In the genomic region with DNA sequence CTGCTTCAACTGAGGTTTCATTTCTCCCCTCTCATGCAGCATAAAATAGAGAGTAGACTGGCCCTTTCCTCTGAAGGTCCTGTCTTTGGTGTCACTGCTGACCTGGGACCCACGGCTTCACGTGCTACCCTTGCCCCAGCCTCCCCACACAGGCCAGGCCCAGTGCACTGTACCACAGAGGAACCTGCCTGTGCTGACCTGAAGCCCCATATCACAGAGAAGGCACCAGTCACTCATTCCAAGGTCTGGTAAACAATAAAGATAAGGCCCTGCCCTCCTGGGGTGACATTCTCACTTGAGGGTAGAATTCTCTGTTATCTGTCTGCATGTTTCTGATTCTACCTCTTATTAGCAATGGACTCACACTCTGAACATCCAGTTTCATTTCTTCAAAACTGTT, we compare ENCODE assay signal across 12 cellular contexts. TPM values are rescaled to one million over a fixed set of nuclear protein-coding genes. Genes with fewer than 3 reads are reported as not detected.
DNase-seq lines count a peak whose midpoint lies in the region; ATAC-seq and TF ChIP-seq lines count a peak whose summit lies in the region.
"Had no signal": no experiment of that assay in that cellular context is flagged by ENCODE, and none has a peak within 500 bp of the region (broad histone marks: within the 10 kb centered on the region; RNA-seq: fewer than 3 reads in every experiment).

No MANE protein-coding gene starts in this region.

- peak overlapping the region; percentile 95 for H2AK5ac ChIP-seq in IMR-90 (ENCODE audit: low read depth, low read length)

- no CpG with 5 or more reads among the region's 2 CpGs for WGBS in IMR-90 (ENCODE audit: extremely low coverage in 2 of 2, insufficient read length in 1 of 2), 2 experiments
- 80 to 93% methylated on average over 1 to 2 of the region's 2 CpGs for WGBS in esophagus squamous epithelium, 2 donors
- 93 to 94% methylated on average over 2 of the region's 2 CpGs for WGBS in thyroid gland, 2 donors

- H3K9ac ChIP-seq in IMR-90 (ENCODE audit: low read depth, low read length), result no peak overlapping the region

- H3K4me2 ChIP-seq in IMR-90 (ENCODE audit: low read depth, low read length), result no peak overlapping the region
- H3K4me2 ChIP-seq: PC-9 had no signal

- H3K27ac ChIP-seq in IMR-90 (ENCODE audit: insufficient read depth, low read length) (peak overlapping the region; percentile 20), esophagus squamous epithelium (peak overlapping the region; percentile 63 to 84 (median 81)), muscle layer of duodenum (ENCODE audit: low read length) (peak overlapping the region; percentile 60), thyroid gland (peak overlapping the region in 2 of 3 donors; percentile 73 to 83)

- H3K23ac ChIP-seq in IMR-90 (ENCODE audit: low read depth, low read length), result peak overlapping the region; percentile 78; the same call in 1 of the 2 replicates

- POLR2A ChIA-PET in IMR-90 (lab: Charles Lee; ENCODE audit: unreplicated experiment), result no interaction called here

- H3K4me1 ChIP-seq in IMR-90 (ENCODE audit: control insufficient read depth, insufficient read depth, low read length) (peaks cover 27% of the 10 kb centered on the region), esophagus squamous epithelium (peaks cover 18 to 46% (median 28%) of the 10 kb centered on the region in 3 donors), muscle layer of duodenum (ENCODE audit: control insufficient read depth in 1 of 2, insufficient read depth in 2 of 2, low read length in 2 of 2) (peaks cover 8 to 30% of the 10 kb centered on the region in 2 donors), thyroid gland (peaks cover 45 to 59% of the 10 kb centered on the region in 2 donors)

- intact Hi-C loops in IMR-90 (cut with micrococcal nuclease), result no loop called here
- intact Hi-C loops in esophagus squamous epithelium (cut with DNase I), result no loop called here
- intact Hi-C loops in thyroid gland (cut with DNase I), result no loop called here

- H3K56ac ChIP-seq in IMR-90 (ENCODE audit: extremely low read depth, insufficient read depth, low read length), result no peak overlapping the region

- in situ Hi-C loops in IMR-90 (cut with MboI; ENCODE audit: low sequenced_read_pairs), result no loop called here

- H2BK15ac ChIP-seq in IMR-90 (ENCODE audit: low read depth, low read length), result peak overlapping the region; percentile 9; the same call in 2 of the 3 replicates

- H2BK5ac ChIP-seq in IMR-90 (ENCODE audit: low read depth, low read length, poor library complexity, severe bottlenecking), result peak overlapping the region; percentile 69

- peaks cover 36% of the 10 kb centered on the region for H3K36me3 ChIP-seq in IMR-90 (ENCODE audit: control insufficient read depth, insufficient read depth, low read length)
- H3K36me3 ChIP-seq in esophagus squamous epithelium, result peaks cover 5 to 67% (median 9%) of the 10 kb centered on the region in 3 donors
- peaks cover 11 to 15% of the 10 kb centered on the region in 2 donors for H3K36me3 ChIP-seq in muscle layer of duodenum (ENCODE audit: control insufficient read depth in 1 of 2, insufficient read depth in 2 of 2, low read length in 2 of 2)
- no peaks in the 10 kb centered on the region for H3K36me3 ChIP-seq in thyroid gland

- no TSS peak for BruUV-seq in IMR-90 (replicated peaks; lab: Mats Ljungman, UMichigan)

- H2BK20ac ChIP-seq in IMR-90 (ENCODE audit: low read depth, low read length), result no peak overlapping the region

- no peak for TF ChIP-seq CTCF in IMR-90 (conservative IDR thresholded peaks at IDR 0.05; ENCODE audit: low read depth, low read length)
- no peak for TF ChIP-seq CTCF in esophagus squamous epithelium (IDR thresholded peaks at IDR 0.05)
- no peak for TF ChIP-seq CTCF in thyroid gland (IDR thresholded peaks at IDR 0.05)

- H4K8ac ChIP-seq in IMR-90 (ENCODE audit: low read depth in 2 of 2, low read length in 2 of 2), result peak overlapping the region in 1 of 2 experiments; percentile 25; a peak in 1 of 4 replicates

- H3K14ac ChIP-seq in IMR-90 (replicated peaks; ENCODE audit: low read depth, low read length), result peak overlapping the region; percentile 91; the same call in 1 of the 2 replicates

- peak overlapping the region; percentile 21; the same call in 1 of the 2 replicates for H3K18ac ChIP-seq in IMR-90 (ENCODE audit: low read depth, low read length)

- H2BK120ac ChIP-seq in IMR-90 (ENCODE audit: low read depth, low read length), result peak overlapping the region; percentile 51

- H4K5ac ChIP-seq in IMR-90 (ENCODE audit: low read depth, low read length), result peak overlapping the region; percentile 3

- peaks cover 17% of the 10 kb centered on the region for H4K20me1 ChIP-seq in IMR-90 (ENCODE audit: insufficient read depth, low read length)

- no peak for DNase-seq in IMR-90
- DNase-seq in esophagus squamous epithelium (lab: John Stamatoyannopoulos, UW), result no peak
- DNase-seq in thyroid gland, result no peak
- DNase-seq in NCI-H1105 treated with DMSO at 0.1 percent for 48 hours (lab: John Stamatoyannopoulos, UW), result no peak
- no peak for DNase-seq in stimulated activated CD4-positive, alpha-beta T cell treated with anti-CD3 and anti-CD28 coated beads, Interleukin-2, amount 100 ng/mL, for 48 hours
- DNase-seq in H4 (ENCODE audit: low spot score), result no peak
- DNase-seq: activated CD8-positive, alpha-beta T cell treated with anti-CD3 and anti-CD28 coated beads for 36 hours; DMS79; NCI-H1930; NCI-H526 treated with DMSO at 0.1 percent for 48 hours; PC-9 had no signal

- peaks cover 35 to 94% of the 10 kb centered on the region in 2 experiments for H3K79me1 ChIP-seq in IMR-90 (ENCODE audit: low read depth in 1 of 2, low read length in 2 of 2)

- H3K4me3 ChIP-seq in IMR-90 (ENCODE audit: insufficient read depth, low read depth, low read length), result no peak overlapping the region
- no peak overlapping the region for H3K4me3 ChIP-seq in esophagus squamous epithelium
- no peak overlapping the region for H3K4me3 ChIP-seq in muscle layer of duodenum (ENCODE audit: low read depth in 1 of 2, low read length in 2 of 2)
- no peak overlapping the region for H3K4me3 ChIP-seq in thyroid gland (replicated peaks in 1 of 3)
- H3K4me3 ChIP-seq: PC-9 had no signal

- dilution Hi-C loops in IMR-90 (cut with HindIII; ENCODE audit: low sequenced_read_pairs, unreplicated experiment), result no loop called here

- H3K9me1 ChIP-seq in IMR-90 (ENCODE audit: insufficient read depth, low read length), result peaks cover 48% of the 10 kb centered on the region

- CTCF ChIA-PET in IMR-90 (lab: Yijun Ruan, JAX), result no interaction called here

- H2AK9ac ChIP-seq in IMR-90 (replicated peaks; ENCODE audit: low read depth, low read length, poor library complexity), result no peak overlapping the region

- peak overlapping the region; percentile 52; the same call in 1 of the 2 replicates for H4K91ac ChIP-seq in IMR-90 (ENCODE audit: insufficient read depth, low read depth, low read length)

- H3K9me3 ChIP-seq in IMR-90 (ENCODE audit: control insufficient read depth, insufficient read depth, low read length) (no peaks in the 10 kb centered on the region), esophagus squamous epithelium (no peaks in the 10 kb centered on the region), muscle layer of duodenum (ENCODE audit: control insufficient read depth in 1 of 2, low read length in 2 of 2) (no peaks in the 10 kb centered on the region), thyroid gland (no peaks in the 10 kb centered on the region)

- TF ChIP-seq POLR2A in IMR-90 (IDR thresholded peaks at IDR 0.05; ENCODE audit: low read depth, low read length) (no peak), esophagus squamous epithelium (IDR thresholded peaks at IDR 0.05) (no peak), thyroid gland (IDR thresholded peaks at IDR 0.05) (no peak)

- no peaks in the 10 kb centered on the region for H3K27me3 ChIP-seq in IMR-90 (ENCODE audit: control insufficient read depth, insufficient read depth, low read length)
- no peaks in the 10 kb centered on the region for H3K27me3 ChIP-seq in esophagus squamous epithelium
- H3K27me3 ChIP-seq in muscle layer of duodenum (ENCODE audit: low read depth, low read length), result no peaks in the 10 kb centered on the region
- no peaks in the 10 kb centered on the region for H3K27me3 ChIP-seq in thyroid gland

- no peak for TF ChIP-seq RAD21 in IMR-90 (IDR thresholded peaks at IDR 0.05; ENCODE audit: low read length)

- no peak for ATAC-seq in IMR-90 (ENCODE audit: low read depth)
- ATAC-seq: activated CD8-positive, alpha-beta T cell treated with anti-CD3 and anti-CD28 coated beads for 36 hours had no signal

- peak overlapping the region; percentile 96 for H3K4ac ChIP-seq in IMR-90 (ENCODE audit: low read depth, low read length)

- no peak overlapping the region for H2AFZ ChIP-seq in IMR-90 (replicated peaks; ENCODE audit: low read length, poor library complexity)
- H2AFZ ChIP-seq: PC-9 had no signal

TF ChIP-seq in IMR-90, 13 proteins besides CTCF, POLR2A, EP300 and RAD21 (continues in another document):
- TF ChIP-seq, protein P1, sequence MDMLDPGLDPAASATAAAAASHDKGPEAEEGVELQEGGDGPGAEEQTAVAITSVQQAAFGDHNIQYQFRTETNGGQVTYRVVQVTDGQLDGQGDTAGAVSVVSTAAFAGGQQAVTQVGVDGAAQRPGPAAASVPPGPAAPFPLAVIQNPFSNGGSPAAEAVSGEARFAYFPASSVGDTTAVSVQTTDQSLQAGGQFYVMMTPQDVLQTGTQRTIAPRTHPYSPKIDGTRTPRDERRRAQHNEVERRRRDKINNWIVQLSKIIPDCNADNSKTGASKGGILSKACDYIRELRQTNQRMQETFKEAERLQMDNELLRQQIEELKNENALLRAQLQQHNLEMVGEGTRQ (IDR thresholded peaks at IDR 0.05; ENCODE audit: low read depth, low read length), result no peak
- TF ChIP-seq RCOR1 (IDR thresholded peaks at IDR 0.05; ENCODE audit: insufficient replicate concordance, low read length) (no peak), BHLHE40 (IDR thresholded peaks at IDR 0.05; ENCODE audit: low read depth, low read length) (no peak), RFX5 (IDR thresholded peaks at IDR 0.05; ENCODE audit: low read depth, low read length) (no peak), MAFK (IDR thresholded peaks at IDR 0.05; ENCODE audit: low read depth, low read length) (no peak), CHD1 (IDR thresholded peaks at IDR 0.05; ENCODE audit: low read depth, low read length) (no peak)

RNA-seq across cellular contexts. Expression of a gene that starts 51.3 kb away (rescaled TPM):
- total RNA-seq in IMR-90 (2012; rRNA removed) (451 and 786 TPM in 2 replicates), esophagus squamous epithelium (1,000 to 10,000 TPM in 3 of 4 donors, 100 to 1,000 TPM in 1; 921 to 1,566 (median 1,106) TPM), thyroid gland (1,000 to 10,000 TPM; 1,071 to 3,396 (median 1,647) TPM)
- polyA plus RNA-seq in IMR-90 (2012; rRNA removed), result 849 and 1,003 TPM in 2 replicates
- 588 and 616 TPM in 2 replicates for polyA plus RNA-seq in IMR-90 (2012; cell fraction: cytosol; rRNA removed)
- 179 and 302 TPM in 2 replicates for polyA plus RNA-seq in IMR-90 (2012; cell fraction: nucleus; rRNA removed; ENCODE audit: low replicate concordance)
- 1,580 and 1,699 TPM in 2 replicates for total RNA-seq in H4 (2014; rRNA removed; shearing (Covaris generic))

RNA-seq across cellular contexts. Expression of a gene that starts 51.4 kb away (rescaled TPM):
- total RNA-seq in IMR-90 (2012; rRNA removed), result 3.9 and 5.0 TPM in 2 replicates
- polyA plus RNA-seq in IMR-90 (2012; rRNA removed), result 4.1 and 4.4 TPM in 2 replicates
- 1.6 and 3.7 TPM in 2 replicates for polyA plus RNA-seq in IMR-90 (2012; cell fraction: cytosol; rRNA removed)
- polyA plus RNA-seq in IMR-90 (2012; cell fraction: nucleus; rRNA removed; ENCODE audit: low replicate concordance), result 23.4 and 26.7 TPM in 2 replicates
- total RNA-seq in esophagus squamous epithelium, result 1 to 10 TPM; 4.5 to 5.5 (median 4.8) TPM
- 10 to 100 TPM in 1 of 4 donors, 1 to 10 TPM in 3; 7.7 to 48.5 (median 9.4) TPM for total RNA-seq in thyroid gland
- total RNA-seq in H4 (2014; rRNA removed; shearing (Covaris generic)), result 1.8 and 3.4 TPM in 2 replicates

Comparison
In these comparisons a context has a peak if more than half of its experiments do, and no peak if none do; other contexts are left out.
1. H3K27ac ChIP-seq: peak in every context shown above with its lines; median percentile 81 in esophagus squamous epithelium; 78 in thyroid gland; 60 in muscle layer of duodenum; 20 in IMR-90.